ENCODE assay signal across 23 cellular contexts in genomic region chr9:69472101-69472625, GRCh38.
DNase-seq lines count a peak whose midpoint lies in the region; ATAC-seq and TF ChIP-seq lines count a peak whose summit lies in the region.
"Had no signal": no experiment of that assay in that cellular context is flagged by ENCODE, and none has a peak within 500 bp of the region (broad histone marks: within the 10 kb centered on the region; RNA-seq: fewer than 3 reads in every experiment).

No MANE protein-coding gene starts in this region.

- H3K9me3 Mint-ChIP-seq in neural progenitor cell, result no peaks in the 10 kb centered on the region

- peak overlapping the region in 2 of 10 experiments; percentile 10 to 11; a peak in 1 of 20 replicates for H3K4me3 ChIP-seq in BLaER1 treated with 17β-estradiol and CSF1 and Interleukin-3, amounts not matched to agents 10 nM and 100 nM
- H3K4me3 ChIP-seq in neural progenitor cell, result no peak overlapping the region
- H3K4me3 ChIP-seq: GM12878, PC-9, SJSA1 had no signal

- peaks cover 0 to 68% (median 8%) of the 10 kb centered on the region in 11 experiments; a peak in 12 of 22 replicates for H3K36me3 ChIP-seq in BLaER1 treated with 17β-estradiol and CSF1 and Interleukin-3, amounts not matched to agents 10 nM and 100 nM
- H3K36me3 ChIP-seq in neural progenitor cell, result no peaks in the 10 kb centered on the region
- H3K36me3 ChIP-seq: SJSA1 had no signal

- H3K27me3 Mint-ChIP-seq in neural progenitor cell (ENCODE audit: insufficient read depth, low read depth), result peaks cover 2% of the 10 kb centered on the region
- H3K27me3 Mint-ChIP-seq: CD4-positive, CD25-positive, alpha-beta regulatory T cell had no signal

- no peaks in the 10 kb centered on the region for H4K20me1 ChIP-seq in BLaER1 treated with 17β-estradiol and CSF1 and Interleukin-3, amounts not matched to agents 10 nM and 100 nM
- H4K20me1 ChIP-seq in neural progenitor cell (ENCODE audit: low read depth), result no peaks in the 10 kb centered on the region

- no peak overlapping the region for H3K4me3 Mint-ChIP-seq in neural progenitor cell
- H3K4me3 Mint-ChIP-seq: CD4-positive, CD25-positive, alpha-beta regulatory T cell had no signal

- H3F3A ChIP-seq in neural progenitor cell (ENCODE audit: low read depth), result no peaks in the 10 kb centered on the region

- no peak for TF ChIP-seq CTCF in neural progenitor cell (IDR thresholded peaks at IDR 0.05)

- peak; percentile 9 for DNase-seq in NCI-H146 (lab: John Stamatoyannopoulos, UW)
- no peak for DNase-seq in NCI-H146 treated with DMSO at 0.1 percent for 48 hours (lab: John Stamatoyannopoulos, UW; ENCODE audit: unreplicated experiment)
- DNase-seq in cerebellum (ENCODE audit: low spot score), result peak; percentile 18
- no peak for DNase-seq in neural progenitor cell (ENCODE audit: low spot score)
- no peak for DNase-seq in activated CD4-positive, alpha-beta T cell treated with anti-CD3 and anti-CD28 coated beads for 1 hour
- DNase-seq: 8988T; ACHN; BE2C; CD4-positive, CD25-positive, alpha-beta regulatory T cell; NCI-H1048; NCI-H1436; NCI-H2029; NCI-H2227 treated with DMSO at 0.1 percent for 48 hours; NCI-H526 treated with DMSO at 0.1 percent for 48 hours; Right ventricle myocardium superior had no signal

- no peaks in the 10 kb centered on the region for H3K36me3 Mint-ChIP-seq in neural progenitor cell
- H3K36me3 Mint-ChIP-seq: CD4-positive, CD25-positive, alpha-beta regulatory T cell had no signal

- H3K27me3 ChIP-seq in BLaER1 treated with 17β-estradiol and CSF1 and Interleukin-3, amounts not matched to agents 10 nM and 100 nM, result no peaks in the 10 kb centered on the region
- H3K27me3 ChIP-seq in neural progenitor cell, result no peaks in the 10 kb centered on the region
- H3K27me3 ChIP-seq: BE2C, SJSA1 had no signal

- no peaks in the 10 kb centered on the region for H3K79me2 ChIP-seq in neural progenitor cell (ENCODE audit: low read depth)

- H3K4me1 Mint-ChIP-seq in neural progenitor cell, result peaks cover 28% of the 10 kb centered on the region

- peak overlapping the region in 6 of 11 experiments; percentile 47 to 77 (median 70); a peak in 11 of 22 replicates for H3K27ac ChIP-seq in BLaER1 treated with 17β-estradiol and CSF1 and Interleukin-3, amounts not matched to agents 10 nM and 100 nM
- H3K27ac ChIP-seq in neural progenitor cell, result no peak overlapping the region
- H3K27ac ChIP-seq: HL-60, PC-9, SJSA1 had no signal

- H2AFZ ChIP-seq in neural progenitor cell (replicated peaks), result no peak overlapping the region
- H2AFZ ChIP-seq: PC-9 had no signal

- H3K9ac ChIP-seq in BLaER1 treated with 17β-estradiol and CSF1 and Interleukin-3, amounts not matched to agents 10 nM and 100 nM, result peak overlapping the region in 3 of 11 experiments; percentile 9 to 25 (median 21); a peak in 3 of 22 replicates
- H3K9ac ChIP-seq in neural progenitor cell, result no peak overlapping the region

- H3K4me1 ChIP-seq in BLaER1 treated with 17β-estradiol and CSF1 and Interleukin-3, amounts not matched to agents 10 nM and 100 nM, result peaks cover 35 to 100% (median 98%) of the 10 kb centered on the region in 10 experiments
- peaks cover 22% of the 10 kb centered on the region for H3K4me1 ChIP-seq in neural progenitor cell
- H3K4me1 ChIP-seq: SJSA1 had no signal

- peak overlapping the region in 9 of 11 experiments; percentile 3 to 92 (median 76); a peak in 17 of 22 replicates for H3K4me2 ChIP-seq in BLaER1 treated with 17β-estradiol and CSF1 and Interleukin-3, amounts not matched to agents 10 nM and 100 nM
- H3K4me2 ChIP-seq in neural progenitor cell, result peak overlapping the region; percentile 23
- H3K4me2 ChIP-seq: PC-9 had no signal

- H3K27ac Mint-ChIP-seq in neural progenitor cell, result no peak overlapping the region
- H3K27ac Mint-ChIP-seq: CD4-positive, CD25-positive, alpha-beta regulatory T cell had no signal

- ATAC-seq in GM21619 (IDR thresholded peaks at IDR 0.05; ENCODE audit: unreplicated experiment) (no peak), HG02973 (IDR thresholded peaks at IDR 0.05; ENCODE audit: unreplicated experiment) (no peak)
- ATAC-seq: GM12878, HCT116 had no signal

- no peaks in the 10 kb centered on the region; a peak in 1 of 22 replicates for H3K9me3 ChIP-seq in BLaER1 treated with 17β-estradiol and CSF1 and Interleukin-3, amounts not matched to agents 10 nM and 100 nM (replicated peaks in 1 of 11)
- H3K9me3 ChIP-seq in neural progenitor cell (ENCODE audit: low read depth), result no peaks in the 10 kb centered on the region
- H3K9me3 ChIP-seq: BE2C, SJSA1 had no signal

Comparison
In these comparisons a context has a peak if more than half of its experiments do, and no peak if none do; other contexts are left out.
1. DNase-seq: peak in NCI-H146 (single experiment) and cerebellum (single experiment); none in NCI-H146 treated with DMSO at 0.1 percent for 48 hours (single experiment), neural progenitor cell (single experiment) and activated CD4-positive, alpha-beta T cell treated with anti-CD3 and anti-CD28 coated beads for 1 hour (single experiment).